Comparison of ENCODE assay signal across 13 cellular contexts in the genomic region with DNA sequence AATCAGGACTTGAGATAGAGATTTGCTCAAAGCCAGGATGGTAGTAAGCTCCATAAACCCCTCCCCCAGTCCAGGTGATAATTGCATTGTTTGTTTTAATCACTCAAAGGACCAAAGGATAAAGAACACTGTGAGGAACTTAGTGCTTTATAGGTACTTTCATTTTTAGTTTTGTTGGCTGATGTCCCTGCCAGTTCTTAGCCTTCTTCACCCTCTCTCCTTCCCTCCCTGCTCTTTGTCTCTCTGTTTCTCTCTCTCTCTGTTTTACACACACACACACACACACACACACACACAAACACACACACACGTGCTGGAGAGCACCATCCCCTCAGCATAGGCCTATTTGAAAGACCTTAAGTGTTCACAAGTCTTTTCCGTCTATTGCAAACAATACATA. TPM values are rescaled to one million over a fixed set of nuclear protein-coding genes. Genes with fewer than 3 reads are reported as not detected.
DNase-seq lines count a peak whose midpoint lies in the region; ATAC-seq and TF ChIP-seq lines count a peak whose summit lies in the region.
"Had no signal": no experiment of that assay in that cellular context is flagged by ENCODE, and none has a peak within 500 bp of the region (broad histone marks: within the 10 kb centered on the region; RNA-seq: fewer than 3 reads in every experiment).

No MANE protein-coding gene starts in this region.

- no peaks in the 10 kb centered on the region for H3K9me3 Mint-ChIP-seq in activated T-helper 1 cell treated with anti-CD3 and anti-CD28 coated beads, Interleukin-12 subunit alpha, Interleukin-12 subunit beta, Interleukin-2, Interleukin-4 antibody, amounts not matched to agents 30 ng/mL and 10 ng/mL and 1 ng/mL, durations not matched to agents 14 hours and 24 hours and 36 hours
- H3K9me3 Mint-ChIP-seq in natural killer cell treated with Interleukin-12 subunit alpha and Interleukin-12 subunit beta and Interleukin-15 and Interleukin-18, amount 100 ng/mL, for 72 hours: no peaks in the 10 kb centered on the region

- ATAC-seq in natural killer cell treated with Interleukin-12 subunit alpha and Interleukin-12 subunit beta and Interleukin-15 and Interleukin-18, amount 100 ng/mL, for 72 hours: no peak

- no peaks in the 10 kb centered on the region for H3K27me3 ChIP-seq in testis
- H3K27me3 ChIP-seq: esophagus squamous epithelium, vagina had no signal

- no peak overlapping the region for H3K27ac ChIP-seq in testis
- H3K27ac ChIP-seq: esophagus squamous epithelium, KMS-11, vagina had no signal

- intact Hi-C loops in activated T-helper 1 cell treated with anti-CD3 and anti-CD28 coated beads, Interleukin-12 subunit alpha, Interleukin-12 subunit beta, Interleukin-2, Interleukin-4 antibody, amounts not matched to agents 30 ng/mL and 10 ng/mL and 1 ng/mL, durations not matched to agents 14 hours and 24 hours and 36 hours (cut with micrococcal nuclease): loop anchor here (10.0 kb wide), 3 partner anchors 548 to 1788 kb away; a partner anchor contains a TSS
- intact Hi-C loops in testis (cut with DNase I; ENCODE audit: low total_unique reads): no loop called here

- H3K36me3 Mint-ChIP-seq in activated T-helper 1 cell treated with anti-CD3 and anti-CD28 coated beads, Interleukin-12 subunit alpha, Interleukin-12 subunit beta, Interleukin-2, Interleukin-4 antibody, amounts not matched to agents 30 ng/mL and 10 ng/mL and 1 ng/mL, durations not matched to agents 14 hours and 24 hours and 36 hours (ENCODE audit: low read depth): peaks cover 2% of the 10 kb centered on the region
- H3K36me3 Mint-ChIP-seq in natural killer cell treated with Interleukin-12 subunit alpha and Interleukin-12 subunit beta and Interleukin-15 and Interleukin-18, amount 100 ng/mL, for 72 hours: no peaks in the 10 kb centered on the region

- peaks cover 72% of the 10 kb centered on the region for H3K4me1 Mint-ChIP-seq in activated T-helper 1 cell treated with anti-CD3 and anti-CD28 coated beads, Interleukin-12 subunit alpha, Interleukin-12 subunit beta, Interleukin-2, Interleukin-4 antibody, amounts not matched to agents 30 ng/mL and 10 ng/mL and 1 ng/mL, durations not matched to agents 14 hours and 24 hours and 36 hours (ENCODE audit: low read depth)
- H3K4me1 Mint-ChIP-seq in natural killer cell treated with Interleukin-12 subunit alpha and Interleukin-12 subunit beta and Interleukin-15 and Interleukin-18, amount 100 ng/mL, for 72 hours (ENCODE audit: low read depth in 2 of 2): peaks cover 11 to 15% of the 10 kb centered on the region in 2 donors

- H3K4me3 ChIP-seq in GM12875 (ENCODE audit: low read depth, low read length) (peak overlapping the region; percentile 11), testis (no peak overlapping the region)
- H3K4me3 ChIP-seq: vagina had no signal

- no peak for TF ChIP-seq POLR2A in testis (IDR thresholded peaks at IDR 0.05)

- H3K4me3 Mint-ChIP-seq in activated T-helper 1 cell treated with anti-CD3 and anti-CD28 coated beads, Interleukin-12 subunit alpha, Interleukin-12 subunit beta, Interleukin-2, Interleukin-4 antibody, amounts not matched to agents 30 ng/mL and 10 ng/mL and 1 ng/mL, durations not matched to agents 14 hours and 24 hours and 36 hours: peak overlapping the region; percentile 72
- peak overlapping the region; percentile 42 for H3K4me3 Mint-ChIP-seq in natural killer cell treated with Interleukin-12 subunit alpha and Interleukin-12 subunit beta and Interleukin-15 and Interleukin-18, amount 100 ng/mL, for 72 hours

- peaks cover 3% of the 10 kb centered on the region for H3K27me3 Mint-ChIP-seq in activated T-helper 1 cell treated with anti-CD3 and anti-CD28 coated beads, Interleukin-12 subunit alpha, Interleukin-12 subunit beta, Interleukin-2, Interleukin-4 antibody, amounts not matched to agents 30 ng/mL and 10 ng/mL and 1 ng/mL, durations not matched to agents 14 hours and 24 hours and 36 hours (ENCODE audit: insufficient read depth)
- H3K27me3 Mint-ChIP-seq in natural killer cell treated with Interleukin-12 subunit alpha and Interleukin-12 subunit beta and Interleukin-15 and Interleukin-18, amount 100 ng/mL, for 72 hours: peaks cover 0 to 7% of the 10 kb centered on the region in 2 donors

- peak overlapping the region; percentile 84 for H3K27ac Mint-ChIP-seq in activated T-helper 1 cell treated with anti-CD3 and anti-CD28 coated beads, Interleukin-12 subunit alpha, Interleukin-12 subunit beta, Interleukin-2, Interleukin-4 antibody, amounts not matched to agents 30 ng/mL and 10 ng/mL and 1 ng/mL, durations not matched to agents 14 hours and 24 hours and 36 hours
- peak overlapping the region; percentile 2 to 3 for H3K27ac Mint-ChIP-seq in natural killer cell treated with Interleukin-12 subunit alpha and Interleukin-12 subunit beta and Interleukin-15 and Interleukin-18, amount 100 ng/mL, for 72 hours

- H3K9me3 ChIP-seq in testis: no peaks in the 10 kb centered on the region
- H3K9me3 ChIP-seq: esophagus squamous epithelium, vagina had no signal

- no peaks in the 10 kb centered on the region for H3K4me1 ChIP-seq in testis

- DNase-seq in NCI-H1092 treated with DMSO at 0.1 percent for 48 hours (lab: John Stamatoyannopoulos, UW) (peak; percentile 22), NCI-H1092 (lab: John Stamatoyannopoulos, UW) (no peak), NCI-H2227 (lab: John Stamatoyannopoulos, UW; ENCODE audit: unreplicated experiment) (no peak), GM19240 (ENCODE audit: insufficient read length, low spot score) (no peak), testis (no peak)
- no peak for DNase-seq in activated T-helper 1 cell treated with anti-CD3 and anti-CD28 coated beads, Interleukin-12 subunit alpha, Interleukin-12 subunit beta, Interleukin-2, Interleukin-4 antibody, amounts not matched to agents 30 ng/mL and 10 ng/mL and 1 ng/mL, durations not matched to agents 14 hours and 24 hours and 36 hours (ENCODE audit: low spot score)
- DNase-seq in natural killer cell treated with Interleukin-12 subunit alpha and Interleukin-12 subunit beta and Interleukin-15 and Interleukin-18, amount 100 ng/mL, for 72 hours (ENCODE audit: low spot score): no peak
- DNase-seq: islet precursor cell, NCI-H524 treated with DMSO at 0.1 percent for 48 hours had no signal

- TF ChIP-seq CTCF in GM12875 (IDR thresholded peaks at IDR 0.05; ENCODE audit: borderline replicate concordance, insufficient read depth, low read depth, low read length) (no peak), testis (IDR thresholded peaks at IDR 0.05) (no peak)

- no peaks in the 10 kb centered on the region for H3K36me3 ChIP-seq in testis (ENCODE audit: low read depth, missing control alignments)
- H3K36me3 ChIP-seq: esophagus squamous epithelium, vagina had no signal

- 63 to 65% methylated on average over 2 of the region's 2 CpGs for WGBS in testis, 2 donors

RNA-seq across cellular contexts. Expression of a gene that starts 5.2 kb away (rescaled TPM):
- total RNA-seq in activated T-helper 1 cell treated with anti-CD3 and anti-CD28 coated beads, Interleukin-12 subunit alpha, Interleukin-12 subunit beta, Interleukin-2, Interleukin-4 antibody, amounts not matched to agents 30 ng/mL and 10 ng/mL and 1 ng/mL, durations not matched to agents 14 hours and 24 hours and 36 hours: 2.4 and 3.2 TPM in 2 replicates
- 1 to 10 TPM; 1.5 to 6.1 TPM for total RNA-seq in natural killer cell treated with Interleukin-12 subunit alpha and Interleukin-12 subunit beta and Interleukin-15 and Interleukin-18, amount 100 ng/mL, for 72 hours
- 10 to 100 TPM; 25.9 to 26.6 TPM for total RNA-seq in testis
- 24.8 TPM for polyA plus RNA-seq in testis (ENCODE audit: insufficient read depth, low read depth, low replicate concordance)
